Comparison of ENCODE assay signal across 11 cellular contexts in the genomic region with DNA sequence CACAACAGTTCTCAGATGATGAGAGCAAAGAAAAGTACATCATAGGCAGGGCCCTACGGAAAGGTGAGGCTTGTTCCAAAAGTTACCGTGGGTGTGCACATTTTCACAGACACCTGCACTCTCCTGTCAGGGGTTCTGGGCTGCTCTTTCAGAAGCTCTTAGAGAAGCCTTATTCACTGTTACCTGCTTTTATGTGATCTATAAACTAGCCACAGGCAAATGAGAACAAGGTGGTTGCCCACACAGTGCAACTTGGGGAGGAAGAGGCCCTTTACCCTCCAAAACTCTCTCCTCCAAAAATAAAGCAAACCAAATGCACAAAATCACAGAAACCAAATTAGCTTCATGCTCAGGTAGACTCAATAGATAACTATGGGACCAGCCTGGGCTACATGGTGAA.
"Had no signal": no experiment of that assay in that cellular context is flagged by ENCODE, and none has a peak within 500 bp of the region (broad histone marks: within the 10 kb centered on the region; RNA-seq: fewer than 3 reads in every experiment).

No MANE protein-coding gene starts in this region.

- H3K4me3 Mint-ChIP-seq: activated CD8-positive, alpha-beta T cell treated with anti-CD3 and anti-CD28 coated beads, Interleukin-2, amount 10 ng/mL, durations not matched to agents 7 days and 5 days; activated T-helper 1 cell treated with anti-CD3 and anti-CD28 coated beads, Interleukin-12 subunit alpha, Interleukin-12 subunit beta, Interleukin-2, Interleukin-4 antibody, amounts not matched to agents 30 ng/mL and 10 ng/mL and 1 ng/mL, durations not matched to agents 14 hours and 24 hours and 36 hours; naive thymus-derived CD8-positive, alpha-beta T cell had no signal

- H3K27ac ChIP-seq: esophagus squamous epithelium, thyroid gland had no signal

- H3K36me3 Mint-ChIP-seq: naive thymus-derived CD8-positive, alpha-beta T cell had no signal

- H3K27me3 ChIP-seq: esophagus squamous epithelium, thyroid gland had no signal

- H3K9me3 ChIP-seq: esophagus squamous epithelium, mucosa of descending colon, thyroid gland had no signal

- H3K4me1 ChIP-seq: esophagus squamous epithelium, thyroid gland had no signal

- H3K27ac Mint-ChIP-seq: activated CD8-positive, alpha-beta T cell treated with anti-CD3 and anti-CD28 coated beads, Interleukin-2, amount 10 ng/mL, durations not matched to agents 7 days and 5 days; activated T-helper 1 cell treated with anti-CD3 and anti-CD28 coated beads, Interleukin-12 subunit alpha, Interleukin-12 subunit beta, Interleukin-2, Interleukin-4 antibody, amounts not matched to agents 30 ng/mL and 10 ng/mL and 1 ng/mL, durations not matched to agents 14 hours and 24 hours and 36 hours; naive thymus-derived CD8-positive, alpha-beta T cell had no signal

- H3K4me1 Mint-ChIP-seq: naive thymus-derived CD8-positive, alpha-beta T cell had no signal

- ATAC-seq: activated CD8-positive, alpha-beta T cell treated with anti-CD3 and anti-CD28 coated beads, Interleukin-2, amount 10 ng/mL, durations not matched to agents 7 days and 5 days; mucosa of descending colon; naive thymus-derived CD8-positive, alpha-beta T cell; right cardiac atrium had no signal

- H3K9me3 Mint-ChIP-seq: activated T-helper 1 cell treated with anti-CD3 and anti-CD28 coated beads, Interleukin-12 subunit alpha, Interleukin-12 subunit beta, Interleukin-2, Interleukin-4 antibody, amounts not matched to agents 30 ng/mL and 10 ng/mL and 1 ng/mL, durations not matched to agents 14 hours and 24 hours and 36 hours had no signal

- H3K36me3 ChIP-seq: esophagus squamous epithelium, thyroid gland had no signal

- DNase-seq: activated CD4-positive, alpha-beta T cell treated with anti-CD3 and anti-CD28 coated beads for 4 hours; activated CD8-positive, alpha-beta T cell treated with anti-CD3 and anti-CD28 coated beads, Interleukin-2, amount 10 ng/mL, durations not matched to agents 7 days and 5 days; activated naive CD4-positive, alpha-beta T cell; esophagus squamous epithelium; foreskin fibroblast; mucosa of descending colon; naive thymus-derived CD8-positive, alpha-beta T cell; right cardiac atrium; small intestine; thyroid gland had no signal

- H3K4me3 ChIP-seq: esophagus squamous epithelium, mucosa of descending colon, thyroid gland had no signal
